Comparison of ENCODE assay signal across 1 cellular context in the genomic region with DNA sequence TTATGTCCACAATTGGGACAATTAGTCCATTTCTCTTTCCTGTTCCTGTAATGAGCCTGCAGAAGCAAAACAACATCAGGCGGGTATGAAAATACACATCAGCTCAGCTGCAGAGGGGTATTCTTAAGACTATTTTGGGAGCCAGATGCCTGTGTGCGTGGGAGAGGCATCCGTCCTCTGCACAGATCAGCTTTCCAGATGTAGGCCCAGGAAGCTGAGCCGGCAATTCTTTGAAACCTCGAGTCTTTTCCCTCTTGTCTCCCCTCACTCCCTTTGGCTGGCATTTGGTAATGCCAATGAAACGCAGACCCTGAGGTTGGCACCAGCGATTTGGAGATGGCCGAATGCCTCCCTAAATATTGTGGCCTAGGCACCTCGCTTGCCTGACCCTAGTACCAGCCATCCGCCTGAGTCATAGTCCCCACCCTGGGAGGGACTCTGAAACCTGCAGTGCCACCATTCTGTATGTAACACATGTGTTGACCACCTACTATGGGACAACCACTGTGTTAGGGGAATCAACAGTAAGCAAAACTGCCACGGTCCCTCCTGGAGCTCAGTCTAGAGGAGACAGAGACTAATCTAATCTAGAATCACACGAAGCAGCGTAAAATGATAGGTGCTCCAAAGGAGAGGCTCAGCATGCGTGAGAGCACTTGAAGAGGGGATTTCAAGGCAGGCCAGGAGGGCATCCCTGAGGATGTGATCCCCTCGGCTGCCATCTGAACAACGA.
TF ChIP-seq lines count a peak whose summit lies in the region.

No MANE protein-coding gene starts in this region.

TF ChIP-seq in K562, 482 proteins besides CTCF, POLR2A, EP300 and RAD21 (continues in another document):
- TF ChIP-seq RBFOX2 (IDR thresholded peaks at IDR 0.05; ENCODE audit: low read depth, low read length), result no peak
- no peak for TF ChIP-seq PTBP1 (IDR thresholded peaks at IDR 0.05; ENCODE audit: low read depth, low read length)
- TF ChIP-seq ZNF395 (CRISPR knock-in tag; IDR thresholded peaks at IDR 0.05), result no peak
- no peak for TF ChIP-seq ZNF282 (CRISPR knock-in tag; IDR thresholded peaks at IDR 0.05)
- TF ChIP-seq TCF7L2 (IDR thresholded peaks at IDR 0.05; ENCODE audit: low read depth, low read length), result no peak
- TF ChIP-seq ERF (CRISPR knock-in tag; IDR thresholded peaks at IDR 0.05), result no peak
- TF ChIP-seq JUN (IDR thresholded peaks at IDR 0.05; ENCODE audit: borderline replicate concordance, low read depth, low read length), result no peak
- TF ChIP-seq JUN (CRISPR knock-in tag; IDR thresholded peaks at IDR 0.05; ENCODE audit: borderline replicate concordance), result no peak
- no peak for TF ChIP-seq JUNB (CRISPR knock-in tag; conservative IDR thresholded peaks at IDR 0.05)
- no peak for TF ChIP-seq ATF3 (IDR thresholded peaks at IDR 0.05)
- TF ChIP-seq ATF3 (CRISPR knock-in tag; conservative IDR thresholded peaks at IDR 0.05), result no peak
- TF ChIP-seq RBM25 (IDR thresholded peaks at IDR 0.05; ENCODE audit: low read depth, low read length, severe bottlenecking), result no peak
- TF ChIP-seq POLR2G (IDR thresholded peaks at IDR 0.05; ENCODE audit: low read depth, low read length), result no peak
- TF ChIP-seq ZNF717 (CRISPR knock-in tag; IDR thresholded peaks at IDR 0.05), result no peak
- TF ChIP-seq, protein P1, sequence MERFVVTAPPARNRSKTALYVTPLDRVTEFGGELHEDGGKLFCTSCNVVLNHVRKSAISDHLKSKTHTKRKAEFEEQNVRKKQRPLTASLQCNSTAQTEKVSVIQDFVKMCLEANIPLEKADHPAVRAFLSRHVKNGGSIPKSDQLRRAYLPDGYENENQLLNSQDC (CRISPR knock-in tag; IDR thresholded peaks at IDR 0.05), result no peak
- no peak for TF ChIP-seq HIVEP1 (CRISPR knock-in tag; IDR thresholded peaks at IDR 0.05)
- TF ChIP-seq ZNF408 (CRISPR knock-in tag; IDR thresholded peaks at IDR 0.05; ENCODE audit: low read depth), result no peak
- TF ChIP-seq BRCA1 (IDR thresholded peaks at IDR 0.05), result no peak
- no peak for TF ChIP-seq BRCA1 (CRISPR knock-in tag; IDR thresholded peaks at IDR 0.05)
- TF ChIP-seq ZFP30 (CRISPR knock-in tag; IDR thresholded peaks at IDR 0.05; ENCODE audit: borderline replicate concordance), result no peak
- TF ChIP-seq LCOR (CRISPR knock-in tag; IDR thresholded peaks at IDR 0.05), result peak; percentile 36; the same call in 1 of the 2 replicates
- no peak for TF ChIP-seq ZBTB8A (IDR thresholded peaks at IDR 0.05; ENCODE audit: partially characterized antibody)
- TF ChIP-seq GTF2E2 (tag; IDR thresholded peaks at IDR 0.05), result no peak
- TF ChIP-seq SMARCE1 (IDR thresholded peaks at IDR 0.05), result no peak
- no peak for TF ChIP-seq MTF1 (CRISPR knock-in tag; IDR thresholded peaks at IDR 0.05; ENCODE audit: borderline replicate concordance)
- TF ChIP-seq HMG20B (CRISPR knock-in tag; IDR thresholded peaks at IDR 0.05), result no peak
- TF ChIP-seq CTBP1 (IDR thresholded peaks at IDR 0.05; ENCODE audit: borderline replicate concordance), result peak; percentile 45
- no peak for TF ChIP-seq STAT5B (CRISPR knock-in tag; IDR thresholded peaks at IDR 0.05)
- no peak for TF ChIP-seq PRMT5 (CRISPR knock-in tag; IDR thresholded peaks at IDR 0.05)
- no peak for TF ChIP-seq ZNF445 (CRISPR knock-in tag; IDR thresholded peaks at IDR 0.05; ENCODE audit: low read depth)
- no peak for TF ChIP-seq RBM17 (IDR thresholded peaks at IDR 0.05; ENCODE audit: borderline replicate concordance, low read depth, low read length)
- TF ChIP-seq E2F3 (CRISPR knock-in tag; IDR thresholded peaks at IDR 0.05), result no peak
- no peak for TF ChIP-seq CREM (IDR thresholded peaks at IDR 0.05; ENCODE audit: low read depth)
- peak; percentile 30 to 37; a peak in 1 of 4 replicates for TF ChIP-seq NRF1 (conservative IDR thresholded peaks at IDR 0.05 in 1 of 2, IDR thresholded peaks at IDR 0.05 in 1 of 2)
- TF ChIP-seq, protein P2, sequence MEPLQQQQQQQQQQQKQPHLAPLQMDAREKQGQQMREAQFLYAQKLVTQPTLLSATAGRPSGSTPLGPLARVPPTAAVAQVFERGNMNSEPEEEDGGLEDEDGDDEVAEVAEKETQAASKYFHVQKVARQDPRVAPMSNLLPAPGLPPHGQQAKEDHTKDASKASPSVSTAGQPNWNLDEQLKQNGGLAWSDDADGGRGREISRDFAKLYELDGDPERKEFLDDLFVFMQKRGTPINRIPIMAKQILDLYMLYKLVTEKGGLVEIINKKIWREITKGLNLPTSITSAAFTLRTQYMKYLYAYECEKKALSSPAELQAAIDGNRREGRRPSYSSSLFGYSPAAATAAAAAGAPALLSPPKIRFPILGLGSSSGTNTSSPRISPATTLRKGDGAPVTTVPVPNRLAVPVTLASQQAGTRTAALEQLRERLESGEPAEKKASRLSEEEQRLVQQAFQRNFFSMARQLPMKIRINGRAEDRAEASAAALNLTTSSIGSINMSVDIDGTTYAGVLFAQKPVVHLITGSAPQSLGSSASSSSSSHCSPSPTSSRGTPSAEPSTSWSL (CRISPR knock-in tag; IDR thresholded peaks at IDR 0.05; ENCODE audit: borderline replicate concordance), result no peak
- TF ChIP-seq, protein P3, sequence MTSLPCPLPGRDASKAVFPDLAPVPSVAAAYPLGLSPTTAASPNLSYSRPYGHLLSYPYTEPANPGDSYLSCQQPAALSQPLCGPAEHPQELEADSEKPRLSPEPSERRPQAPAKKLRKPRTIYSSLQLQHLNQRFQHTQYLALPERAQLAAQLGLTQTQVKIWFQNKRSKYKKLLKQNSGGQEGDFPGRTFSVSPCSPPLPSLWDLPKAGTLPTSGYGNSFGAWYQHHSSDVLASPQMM (CRISPR knock-in tag; IDR thresholded peaks at IDR 0.05), result no peak
- no peak for TF ChIP-seq ZNF324 (CRISPR knock-in tag; IDR thresholded peaks at IDR 0.05)
- 0 out of 2 replicates have a peak, but pooled peaks have one; percentile 23 for TF ChIP-seq TFAP4 (CRISPR knock-in tag; IDR thresholded peaks at IDR 0.05; ENCODE audit: borderline replicate concordance)
- TF ChIP-seq ZNF134 (CRISPR knock-in tag; conservative IDR thresholded peaks at IDR 0.05), result no peak
- TF ChIP-seq ETV1 (tag; conservative IDR thresholded peaks at IDR 0.05; ENCODE audit: low read depth), result 0 out of 2 replicates have a peak, but pooled peaks have one; percentile 30
- TF ChIP-seq, protein P4, sequence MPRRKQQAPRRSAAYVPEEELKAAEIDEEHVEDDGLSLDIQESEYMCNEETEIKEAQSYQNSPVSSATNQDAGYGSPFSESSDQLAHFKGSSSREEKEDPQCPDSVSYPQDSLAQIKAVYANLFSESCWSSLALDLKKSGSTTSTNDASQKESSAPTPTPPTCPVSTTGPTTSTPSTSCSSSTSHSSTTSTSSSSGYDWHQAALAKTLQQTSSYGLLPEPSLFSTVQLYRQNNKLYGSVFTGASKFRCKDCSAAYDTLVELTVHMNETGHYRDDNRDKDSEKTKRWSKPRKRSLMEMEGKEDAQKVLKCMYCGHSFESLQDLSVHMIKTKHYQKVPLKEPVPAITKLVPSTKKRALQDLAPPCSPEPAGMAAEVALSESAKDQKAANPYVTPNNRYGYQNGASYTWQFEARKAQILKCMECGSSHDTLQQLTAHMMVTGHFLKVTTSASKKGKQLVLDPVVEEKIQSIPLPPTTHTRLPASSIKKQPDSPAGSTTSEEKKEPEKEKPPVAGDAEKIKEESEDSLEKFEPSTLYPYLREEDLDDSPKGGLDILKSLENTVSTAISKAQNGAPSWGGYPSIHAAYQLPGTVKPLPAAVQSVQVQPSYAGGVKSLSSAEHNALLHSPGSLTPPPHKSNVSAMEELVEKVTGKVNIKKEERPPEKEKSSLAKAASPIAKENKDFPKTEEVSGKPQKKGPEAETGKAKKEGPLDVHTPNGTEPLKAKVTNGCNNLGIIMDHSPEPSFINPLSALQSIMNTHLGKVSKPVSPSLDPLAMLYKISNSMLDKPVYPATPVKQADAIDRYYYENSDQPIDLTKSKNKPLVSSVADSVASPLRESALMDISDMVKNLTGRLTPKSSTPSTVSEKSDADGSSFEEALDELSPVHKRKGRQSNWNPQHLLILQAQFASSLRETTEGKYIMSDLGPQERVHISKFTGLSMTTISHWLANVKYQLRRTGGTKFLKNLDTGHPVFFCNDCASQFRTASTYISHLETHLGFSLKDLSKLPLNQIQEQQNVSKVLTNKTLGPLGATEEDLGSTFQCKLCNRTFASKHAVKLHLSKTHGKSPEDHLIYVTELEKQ (CRISPR knock-in tag; IDR thresholded peaks at IDR 0.05), result no peak
- TF ChIP-seq CBX1 (IDR thresholded peaks at IDR 0.05; ENCODE audit: low read depth), result no peak
- no peak for TF ChIP-seq NFIX (CRISPR knock-in tag; IDR thresholded peaks at IDR 0.05; ENCODE audit: low read depth)
- TF ChIP-seq TCF3 (CRISPR knock-in tag; IDR thresholded peaks at IDR 0.05), result peak; percentile 50
- TF ChIP-seq, protein P5, sequence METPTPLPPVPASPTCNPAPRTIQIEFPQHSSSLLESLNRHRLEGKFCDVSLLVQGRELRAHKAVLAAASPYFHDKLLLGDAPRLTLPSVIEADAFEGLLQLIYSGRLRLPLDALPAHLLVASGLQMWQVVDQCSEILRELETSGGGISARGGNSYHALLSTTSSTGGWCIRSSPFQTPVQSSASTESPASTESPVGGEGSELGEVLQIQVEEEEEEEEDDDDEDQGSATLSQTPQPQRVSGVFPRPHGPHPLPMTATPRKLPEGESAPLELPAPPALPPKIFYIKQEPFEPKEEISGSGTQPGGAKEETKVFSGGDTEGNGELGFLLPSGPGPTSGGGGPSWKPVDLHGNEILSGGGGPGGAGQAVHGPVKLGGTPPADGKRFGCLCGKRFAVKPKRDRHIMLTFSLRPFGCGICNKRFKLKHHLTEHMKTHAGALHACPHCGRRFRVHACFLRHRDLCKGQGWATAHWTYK (CRISPR knock-in tag; IDR thresholded peaks at IDR 0.05), result no peak
- TF ChIP-seq ZNF174 (CRISPR knock-in tag; IDR thresholded peaks at IDR 0.05), result no peak
- TF ChIP-seq ZFX (CRISPR knock-in tag; IDR thresholded peaks at IDR 0.05), result no peak
- TF ChIP-seq, protein P6, sequence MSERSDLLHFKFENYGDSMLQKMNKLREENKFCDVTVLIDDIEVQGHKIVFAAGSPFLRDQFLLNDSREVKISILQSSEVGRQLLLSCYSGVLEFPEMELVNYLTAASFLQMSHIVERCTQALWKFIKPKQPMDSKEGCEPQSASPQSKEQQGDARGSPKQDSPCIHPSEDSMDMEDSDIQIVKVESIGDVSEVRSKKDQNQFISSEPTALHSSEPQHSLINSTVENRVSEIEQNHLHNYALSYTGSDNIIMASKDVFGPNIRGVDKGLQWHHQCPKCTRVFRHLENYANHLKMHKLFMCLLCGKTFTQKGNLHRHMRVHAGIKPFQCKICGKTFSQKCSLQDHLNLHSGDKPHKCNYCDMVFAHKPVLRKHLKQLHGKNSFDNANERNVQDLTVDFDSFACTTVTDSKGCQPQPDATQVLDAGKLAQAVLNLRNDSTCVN (CRISPR knock-in tag; IDR thresholded peaks at IDR 0.05), result no peak
- no peak for TF ChIP-seq CBX8 (IDR thresholded peaks at IDR 0.05; ENCODE audit: borderline replicate concordance, extremely low read depth, low read depth, low read length, poor library complexity, severe bottlenecking)
- TF ChIP-seq HDGF (IDR thresholded peaks at IDR 0.05), result no peak
- TF ChIP-seq ZFP1 (CRISPR knock-in tag; IDR thresholded peaks at IDR 0.05), result 0 out of 2 replicates have a peak, but pooled peaks have one; percentile 14
- no peak for TF ChIP-seq GTF2F1 (IDR thresholded peaks at IDR 0.05; ENCODE audit: low read depth, low read length)
- TF ChIP-seq MAFG (tag; conservative IDR thresholded peaks at IDR 0.05), result peak; percentile 56
- TF ChIP-seq GMEB1 (CRISPR knock-in tag; IDR thresholded peaks at IDR 0.05), result no peak
- TF ChIP-seq HINFP (tag; conservative IDR thresholded peaks at IDR 0.05; ENCODE audit: low read depth), result no peak
- no peak for TF ChIP-seq ZNF830 (CRISPR knock-in tag; IDR thresholded peaks at IDR 0.05)
- TF ChIP-seq PPARD (CRISPR knock-in tag; IDR thresholded peaks at IDR 0.05), result no peak
